In genomic region chr10:12938271-12938670, GRCh38 we compare ENCODE assay signal across 17 cellular contexts.
DNase-seq lines count a peak whose midpoint lies in the region; TF ChIP-seq lines count a peak whose summit lies in the region.
"Had no signal": no experiment of that assay in that cellular context is flagged by ENCODE, and none has a peak within 500 bp of the region (broad histone marks: within the 10 kb centered on the region; RNA-seq: fewer than 3 reads in every experiment).

No MANE protein-coding gene starts in this region.

- H3K36me3 ChIP-seq in CD4-positive, alpha-beta memory T cell (ENCODE audit: insufficient read depth, low read length), result no peaks in the 10 kb centered on the region
- H3K36me3 ChIP-seq: BE2C had no signal

- H3K27ac Mint-ChIP-seq in Calu3 (ENCODE audit: unreplicated experiment) (no peak overlapping the region), endothelial cell (ENCODE audit: unreplicated experiment) (no peak overlapping the region)
- H3K27ac Mint-ChIP-seq in CD4-positive, alpha-beta memory T cell, result no peak overlapping the region
- H3K27ac Mint-ChIP-seq: CD8-positive, alpha-beta T cell; HFFc6 had no signal

- H3K4me3 ChIP-seq in astrocyte of the spinal cord (ENCODE audit: low read depth, low read length), result no peak overlapping the region
- no peak overlapping the region for H3K4me3 ChIP-seq in CD4-positive, alpha-beta memory T cell (ENCODE audit: low read length in 2 of 2)
- H3K4me3 ChIP-seq: A549 had no signal

- no peak overlapping the region for H3K4me3 Mint-ChIP-seq in Calu3 (ENCODE audit: low read depth, unreplicated experiment)
- H3K4me3 Mint-ChIP-seq in CD4-positive, alpha-beta memory T cell, result no peak overlapping the region
- H3K4me3 Mint-ChIP-seq in endothelial cell (ENCODE audit: unreplicated experiment), result no peak overlapping the region
- H3K4me3 Mint-ChIP-seq: CD8-positive, alpha-beta T cell; HFFc6 had no signal

- in situ Hi-C loops in astrocyte of the spinal cord (cut with HindIII; ENCODE audit: low sequenced_read_pairs), result no loop called here

- no peaks in the 10 kb centered on the region for H3K4me1 Mint-ChIP-seq in Calu3 (ENCODE audit: low read depth, unreplicated experiment)
- H3K4me1 Mint-ChIP-seq in CD4-positive, alpha-beta memory T cell, result no peaks in the 10 kb centered on the region
- H3K4me1 Mint-ChIP-seq in endothelial cell (ENCODE audit: unreplicated experiment), result no peaks in the 10 kb centered on the region

- BruUV-seq in Calu3 (replicated peaks; lab: Mats Ljungman, UMichigan), result no TSS peak

- intact Hi-C loops in Calu3 (cut with micrococcal nuclease; ENCODE audit: unreplicated experiment), result no loop called here
- intact Hi-C loops in CD4-positive, alpha-beta memory T cell (cut with micrococcal nuclease), result no loop called here

- POLR2A ChIA-PET in CD4-positive, alpha-beta memory T cell (lab: Charles Lee; ENCODE audit: partially characterized antibody), result no interaction called here

- no peaks in the 10 kb centered on the region for H3K36me3 Mint-ChIP-seq in Calu3 (ENCODE audit: insufficient read depth, unreplicated experiment)
- no peaks in the 10 kb centered on the region for H3K36me3 Mint-ChIP-seq in CD4-positive, alpha-beta memory T cell
- no peaks in the 10 kb centered on the region for H3K36me3 Mint-ChIP-seq in endothelial cell (ENCODE audit: low read depth, unreplicated experiment)
- H3K36me3 Mint-ChIP-seq: CD8-positive, alpha-beta T cell had no signal

- no peaks in the 10 kb centered on the region for H3K9me3 Mint-ChIP-seq in Calu3 (ENCODE audit: low read depth, unreplicated experiment)
- peaks cover 0 to 7% (median 0%) of the 10 kb centered on the region in 8 donors for H3K9me3 Mint-ChIP-seq in CD4-positive, alpha-beta memory T cell
- H3K9me3 Mint-ChIP-seq in endothelial cell (ENCODE audit: unreplicated experiment), result no peaks in the 10 kb centered on the region
- H3K9me3 Mint-ChIP-seq: CD8-positive, alpha-beta T cell had no signal

- TF ChIP-seq CTCF in astrocyte of the spinal cord (IDR thresholded peaks at IDR 0.05; ENCODE audit: low read depth, low read length), result no peak
- no peak for TF ChIP-seq CTCF in Calu3 (IDR thresholded peaks at IDR 0.05; ENCODE audit: unreplicated experiment)
- TF ChIP-seq CTCF in endothelial cell (IDR thresholded peaks at IDR 0.05; ENCODE audit: unreplicated experiment), result no peak

- CTCF ChIA-PET in Calu3 (lab: Charles Lee), result no interaction called here
- CTCF ChIA-PET in CD4-positive, alpha-beta memory T cell (lab: Charles Lee; ENCODE audit: partially characterized antibody), result no interaction called here

- H3K27me3 ChIP-seq in CD4-positive, alpha-beta memory T cell (ENCODE audit: insufficient read depth, low read length), result no peaks in the 10 kb centered on the region
- H3K27me3 ChIP-seq: BE2C had no signal

- H3K27me3 Mint-ChIP-seq in Calu3 (ENCODE audit: unreplicated experiment) (peaks cover 96% of the 10 kb centered on the region), endothelial cell (ENCODE audit: unreplicated experiment) (peaks cover 2% of the 10 kb centered on the region)
- H3K27me3 Mint-ChIP-seq in CD4-positive, alpha-beta memory T cell, result peaks cover 11 to 17% of the 10 kb centered on the region in 2 donors

- H3K9me3 ChIP-seq in CD4-positive, alpha-beta memory T cell (ENCODE audit: control insufficient read depth in 1 of 2, low read length in 2 of 2), result no peaks in the 10 kb centered on the region
- H3K9me3 ChIP-seq: A549, BE2C had no signal

- DNase-seq in NCI-H446 treated with DMSO at 0.1 percent for 48 hours (lab: John Stamatoyannopoulos, UW) (peak; percentile 56), astrocyte of the spinal cord (ENCODE audit: low read depth, low spot score) (peak; percentile 15), fibroblast of peridontal ligament (ENCODE audit: extremely low read depth) (peak; percentile 75), Calu3 (no peak), NCI-H2107 treated with DMSO at 0.1 percent for 48 hours (lab: John Stamatoyannopoulos, UW; ENCODE audit: unreplicated experiment) (no peak), endothelial cell (ENCODE audit: low spot score) (no peak)
- DNase-seq in CD4-positive, alpha-beta memory T cell, result no peak
- DNase-seq: BE2C; CD8-positive, alpha-beta T cell; COR-L47; DND-41; GDM1; HCEC 1CT; HFFc6; IMR-90 had no signal

- H3K4me1 ChIP-seq in CD4-positive, alpha-beta memory T cell (ENCODE audit: insufficient read depth, low read length), result no peaks in the 10 kb centered on the region
- H3K4me1 ChIP-seq: BE2C had no signal

- no peak overlapping the region for H3K27ac ChIP-seq in CD4-positive, alpha-beta memory T cell (ENCODE audit: low read depth, low read length)
- H3K27ac ChIP-seq: A549, C4-2B had no signal

Comparison
In these comparisons a context has a peak if more than half of its experiments do, and no peak if none do; other contexts are left out.
1. DNase-seq: peak in NCI-H446 treated with DMSO at 0.1 percent for 48 hours (single experiment), astrocyte of the spinal cord (single experiment) and fibroblast of peridontal ligament (single experiment); none in Calu3 (single experiment), NCI-H2107 treated with DMSO at 0.1 percent for 48 hours (single experiment), CD4-positive, alpha-beta memory T cell (0 of 5) and endothelial cell (single experiment).